In genomic region chr9:135736265-135736978, GRCh38 we compare ENCODE assay signal across 20 cellular contexts. TPM values are rescaled to one million over a fixed set of nuclear protein-coding genes. Genes with fewer than 3 reads are reported as not detected.
"Had no signal": no experiment of that assay in that cellular context is flagged by ENCODE, and none has a peak within 500 bp of the region (broad histone marks: within the 10 kb centered on the region; RNA-seq: fewer than 3 reads in every experiment).

No MANE protein-coding gene starts in this region.

- H3K4me3 Mint-ChIP-seq: activated T-cell treated with anti-CD3 and anti-CD28 coated beads, Interleukin-2, amount 50 U/mL, for 24 hours; natural killer cell treated with Interleukin-12 subunit alpha and Interleukin-12 subunit beta and Interleukin-15 and Interleukin-18, amount 100 ng/mL, for 72 hours had no signal

- H3K4me1 Mint-ChIP-seq: brain had no signal

- H3K4me3 ChIP-seq: esophagus muscularis mucosa, left ventricle myocardium inferior, ovary, sigmoid colon, thoracic aorta had no signal

- H3K27me3 ChIP-seq: ovary had no signal

- H3K9me3 ChIP-seq: ovary, thoracic aorta had no signal

- ATAC-seq: activated naive CD4-positive, alpha-beta T cell treated with anti-CD3 and anti-CD28 coated beads, Interleukin-2, amount 50 U/mL, for 72 hours; natural killer cell treated with Interleukin-12 subunit alpha and Interleukin-12 subunit beta and Interleukin-15 and Interleukin-18, amount 100 ng/mL, for 72 hours had no signal

- DNase-seq: activated CD4-positive, alpha-beta T cell treated with anti-CD3 and anti-CD28 coated beads, Interleukin-2, amount 50 U/mL, for 4 hours; activated CD4-positive, CD25-positive, alpha-beta regulatory T cell treated with anti-CD3 and anti-CD28 coated beads, Interleukin-2, amount 50 U/mL, for 72 hours; activated effector memory CD4-positive, alpha-beta T cell treated with Interleukin-2 at 50 U/mL for 16 hours; activated T-cell treated with anti-CD3 and anti-CD28 coated beads, Interleukin-2, amount 50 U/mL, for 24 hours; amniotic stem cell; dermis blood vessel endothelial cell; islet precursor cell; left ventricle myocardium inferior; mesenchymal stem cell; ovary; sigmoid colon; stimulated activated CD4-positive, alpha-beta T cell treated with anti-CD3 and anti-CD28 coated beads, Interleukin-12 subunit alpha, Interleukin-12 subunit beta, amount 100 ng/mL, for 4 hours; stimulated activated naive CD4-positive, alpha-beta T cell treated with Interleukin-2 at 50 U/mL for 16 hours; T-helper 2 cell had no signal

- H3K4me1 ChIP-seq: left ventricle myocardium inferior, sigmoid colon had no signal

- H3K27ac Mint-ChIP-seq: activated naive CD4-positive, alpha-beta T cell treated with anti-CD3 and anti-CD28 coated beads, Interleukin-2, amount 50 U/mL, for 72 hours; activated T-cell treated with anti-CD3 and anti-CD28 coated beads, Interleukin-2, amount 50 U/mL, for 24 hours; brain; natural killer cell treated with Interleukin-12 subunit alpha and Interleukin-12 subunit beta and Interleukin-15 and Interleukin-18, amount 100 ng/mL, for 72 hours had no signal

- H3K36me3 Mint-ChIP-seq: natural killer cell treated with Interleukin-12 subunit alpha and Interleukin-12 subunit beta and Interleukin-15 and Interleukin-18, amount 100 ng/mL, for 72 hours had no signal

- H3K27ac ChIP-seq: esophagus muscularis mucosa, left ventricle myocardium inferior, ovary, sigmoid colon, thoracic aorta had no signal

- H3K36me3 ChIP-seq: esophagus muscularis mucosa, left ventricle myocardium inferior, ovary, sigmoid colon, thoracic aorta had no signal

RNA-seq across cellular contexts. Expression of gene KCNT1, which starts 34.4 kb away (rescaled TPM):
- total RNA-seq: activated naive CD4-positive, alpha-beta T cell treated with anti-CD3 and anti-CD28 coated beads, Interleukin-2, amount 50 U/mL, for 72 hours; dermis blood vessel endothelial cell; fibroblast of villous mesenchyme; natural killer cell treated with Interleukin-12 subunit alpha and Interleukin-12 subunit beta and Interleukin-15 and Interleukin-18, amount 100 ng/mL, for 72 hours had no signal

RNA-seq across cellular contexts. Expression of gene SOHLH1, which starts 37.1 kb away (rescaled TPM):
- total RNA-seq: activated naive CD4-positive, alpha-beta T cell treated with anti-CD3 and anti-CD28 coated beads, Interleukin-2, amount 50 U/mL, for 72 hours; dermis blood vessel endothelial cell; esophagus muscularis mucosa; fibroblast of villous mesenchyme; left ventricle myocardium inferior; natural killer cell treated with Interleukin-12 subunit alpha and Interleukin-12 subunit beta and Interleukin-15 and Interleukin-18, amount 100 ng/mL, for 72 hours; sigmoid colon; thoracic aorta had no signal
- polyA plus RNA-seq: sigmoid colon had no signal
